Comparison of ENCODE assay signal across 2 cellular contexts in the genomic region with DNA sequence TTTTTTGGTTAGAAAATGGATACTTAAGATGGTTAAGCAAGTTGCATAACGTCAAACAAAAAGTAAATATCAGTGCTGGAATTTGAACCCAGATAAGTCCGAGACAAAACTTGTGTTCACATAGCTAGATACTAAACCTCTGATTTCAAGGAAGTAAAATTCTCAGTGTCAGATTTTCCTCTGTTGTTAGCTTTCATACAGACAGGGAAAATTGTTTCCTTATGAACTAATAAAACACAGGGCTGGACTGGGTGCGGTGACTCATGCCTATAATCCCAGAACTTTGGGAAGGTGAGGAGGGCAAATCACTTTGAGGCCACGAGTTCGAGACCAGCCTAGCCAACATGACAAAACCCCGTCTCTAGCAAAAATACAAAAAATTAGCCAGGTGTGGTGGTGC.
TF ChIP-seq lines count a peak whose summit lies in the region.

No MANE protein-coding gene starts in this region.

TF ChIP-seq in HEK293, 187 proteins besides CTCF, POLR2A, EP300 and RAD21 (continued from another document and continues in another):
- TF ChIP-seq ZNF488 (tag by site-specific recombination; IDR thresholded peaks at IDR 0.05): no peak
- TF ChIP-seq, protein P1, sequence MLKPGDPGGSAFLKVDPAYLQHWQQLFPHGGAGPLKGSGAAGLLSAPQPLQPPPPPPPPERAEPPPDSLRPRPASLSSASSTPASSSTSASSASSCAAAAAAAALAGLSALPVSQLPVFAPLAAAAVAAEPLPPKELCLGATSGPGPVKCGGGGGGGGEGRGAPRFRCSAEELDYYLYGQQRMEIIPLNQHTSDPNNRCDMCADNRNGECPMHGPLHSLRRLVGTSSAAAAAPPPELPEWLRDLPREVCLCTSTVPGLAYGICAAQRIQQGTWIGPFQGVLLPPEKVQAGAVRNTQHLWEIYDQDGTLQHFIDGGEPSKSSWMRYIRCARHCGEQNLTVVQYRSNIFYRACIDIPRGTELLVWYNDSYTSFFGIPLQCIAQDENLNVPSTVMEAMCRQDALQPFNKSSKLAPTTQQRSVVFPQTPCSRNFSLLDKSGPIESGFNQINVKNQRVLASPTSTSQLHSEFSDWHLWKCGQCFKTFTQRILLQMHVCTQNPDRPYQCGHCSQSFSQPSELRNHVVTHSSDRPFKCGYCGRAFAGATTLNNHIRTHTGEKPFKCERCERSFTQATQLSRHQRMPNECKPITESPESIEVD (tag by site-specific recombination; IDR thresholded peaks at IDR 0.05): peak; percentile 86
- TF ChIP-seq ZNF121 (tag by site-specific recombination; IDR thresholded peaks at IDR 0.05): no peak
- TF ChIP-seq ZNF513 (tag by site-specific recombination; IDR thresholded peaks at IDR 0.05): no peak; the same call in 1 of the 2 replicates
- no peak for TF ChIP-seq OVOL3 (tag by site-specific recombination; IDR thresholded peaks at IDR 0.05)
- TF ChIP-seq IKZF3 (tag by site-specific recombination; IDR thresholded peaks at IDR 0.05): peak; percentile 79; the same call in 1 of the 2 replicates
- no peak for TF ChIP-seq ZNF529 (tag by site-specific recombination; IDR thresholded peaks at IDR 0.05; ENCODE audit: insufficient replicate concordance)
- no peak for TF ChIP-seq ZNF670 (tag by site-specific recombination; IDR thresholded peaks at IDR 0.05; ENCODE audit: low read depth)
- 0 out of 2 replicates have a peak, but pooled peaks have one; percentile 39 for TF ChIP-seq ZNF366 (tag by site-specific recombination; conservative IDR thresholded peaks at IDR 0.05)
- peak; percentile 96 for TF ChIP-seq ZNF600 (tag by site-specific recombination; IDR thresholded peaks at IDR 0.05)
- no peak for TF ChIP-seq ZNF530 (tag by site-specific recombination; IDR thresholded peaks at IDR 0.05; ENCODE audit: low read depth)
- TF ChIP-seq HOXD13 (CRISPR knock-in tag; IDR thresholded peaks at IDR 0.05; ENCODE audit: borderline replicate concordance): no peak
- no peak for TF ChIP-seq HOXC10 (CRISPR knock-in tag; IDR thresholded peaks at IDR 0.05)
- no peak for TF ChIP-seq ZNF585B (tag by site-specific recombination; IDR thresholded peaks at IDR 0.05)
- 0 out of 2 replicates have a peak, but pooled peaks have one; percentile 49 for TF ChIP-seq GFI1B (tag by site-specific recombination; IDR thresholded peaks at IDR 0.05)
- TF ChIP-seq WT1 (tag by site-specific recombination; IDR thresholded peaks at IDR 0.05): peak; percentile 41; the same call in 1 of the 2 replicates
- TF ChIP-seq ZBTB17 (tag by site-specific recombination; IDR thresholded peaks at IDR 0.05): 0 out of 2 replicates have a peak, but pooled peaks have one; percentile 20
- TF ChIP-seq ZNF747 (tag by site-specific recombination; IDR thresholded peaks at IDR 0.05): no peak
- no peak for TF ChIP-seq ZNF114 (tag by site-specific recombination; IDR thresholded peaks at IDR 0.05)
- 0 out of 2 replicates have a peak, but pooled peaks have one; percentile 24 for TF ChIP-seq ZNF501 (tag by site-specific recombination; IDR thresholded peaks at IDR 0.05)
- no peak for TF ChIP-seq ZNF792 (tag by site-specific recombination; IDR thresholded peaks at IDR 0.05)
- TF ChIP-seq, protein P2, sequence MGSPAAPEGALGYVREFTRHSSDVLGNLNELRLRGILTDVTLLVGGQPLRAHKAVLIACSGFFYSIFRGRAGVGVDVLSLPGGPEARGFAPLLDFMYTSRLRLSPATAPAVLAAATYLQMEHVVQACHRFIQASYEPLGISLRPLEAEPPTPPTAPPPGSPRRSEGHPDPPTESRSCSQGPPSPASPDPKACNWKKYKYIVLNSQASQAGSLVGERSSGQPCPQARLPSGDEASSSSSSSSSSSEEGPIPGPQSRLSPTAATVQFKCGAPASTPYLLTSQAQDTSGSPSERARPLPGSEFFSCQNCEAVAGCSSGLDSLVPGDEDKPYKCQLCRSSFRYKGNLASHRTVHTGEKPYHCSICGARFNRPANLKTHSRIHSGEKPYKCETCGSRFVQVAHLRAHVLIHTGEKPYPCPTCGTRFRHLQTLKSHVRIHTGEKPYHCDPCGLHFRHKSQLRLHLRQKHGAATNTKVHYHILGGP (tag by site-specific recombination; IDR thresholded peaks at IDR 0.05): no peak
- TF ChIP-seq ZNF830 (tag by site-specific recombination; IDR thresholded peaks at IDR 0.05; ENCODE audit: low read depth): no peak
- TF ChIP-seq ZFP41 (tag by site-specific recombination; IDR thresholded peaks at IDR 0.05; ENCODE audit: borderline replicate concordance): no peak
- no peak for TF ChIP-seq ZNF112 (tag by site-specific recombination; IDR thresholded peaks at IDR 0.05)
- TF ChIP-seq GLI4 (tag by site-specific recombination; IDR thresholded peaks at IDR 0.05): no peak
- no peak for TF ChIP-seq ZNF266 (tag by site-specific recombination; IDR thresholded peaks at IDR 0.05; ENCODE audit: low read depth)
- TF ChIP-seq ZNF629 (tag by site-specific recombination; IDR thresholded peaks at IDR 0.05): peak; percentile 59

TF ChIP-seq in HepG2, 621 proteins besides CTCF, POLR2A, EP300 and RAD21 (continued from another document):
- TF ChIP-seq, protein P3, sequence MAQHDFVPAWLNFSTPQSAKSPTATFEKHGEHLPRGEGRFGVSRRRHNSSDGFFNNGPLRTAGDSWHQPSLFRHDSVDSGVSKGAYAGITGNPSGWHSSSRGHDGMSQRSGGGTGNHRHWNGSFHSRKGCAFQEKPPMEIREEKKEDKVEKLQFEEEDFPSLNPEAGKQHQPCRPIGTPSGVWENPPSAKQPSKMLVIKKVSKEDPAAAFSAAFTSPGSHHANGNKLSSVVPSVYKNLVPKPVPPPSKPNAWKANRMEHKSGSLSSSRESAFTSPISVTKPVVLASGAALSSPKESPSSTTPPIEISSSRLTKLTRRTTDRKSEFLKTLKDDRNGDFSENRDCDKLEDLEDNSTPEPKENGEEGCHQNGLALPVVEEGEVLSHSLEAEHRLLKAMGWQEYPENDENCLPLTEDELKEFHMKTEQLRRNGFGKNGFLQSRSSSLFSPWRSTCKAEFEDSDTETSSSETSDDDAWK (CRISPR knock-in tag; IDR thresholded peaks at IDR 0.05): no peak
- 0 out of 2 replicates have a peak, but pooled peaks have one; percentile 17 for TF ChIP-seq ELF3 (CRISPR knock-in tag; IDR thresholded peaks at IDR 0.05)
- no peak for TF ChIP-seq TBX2 (CRISPR knock-in tag; IDR thresholded peaks at IDR 0.05; ENCODE audit: borderline replicate concordance)
- no peak for TF ChIP-seq NPAS2 (CRISPR knock-in tag; IDR thresholded peaks at IDR 0.05; ENCODE audit: borderline replicate concordance)
- no peak for TF ChIP-seq HMGA1 (CRISPR knock-in tag; conservative IDR thresholded peaks at IDR 0.05)
- TF ChIP-seq, protein P4, sequence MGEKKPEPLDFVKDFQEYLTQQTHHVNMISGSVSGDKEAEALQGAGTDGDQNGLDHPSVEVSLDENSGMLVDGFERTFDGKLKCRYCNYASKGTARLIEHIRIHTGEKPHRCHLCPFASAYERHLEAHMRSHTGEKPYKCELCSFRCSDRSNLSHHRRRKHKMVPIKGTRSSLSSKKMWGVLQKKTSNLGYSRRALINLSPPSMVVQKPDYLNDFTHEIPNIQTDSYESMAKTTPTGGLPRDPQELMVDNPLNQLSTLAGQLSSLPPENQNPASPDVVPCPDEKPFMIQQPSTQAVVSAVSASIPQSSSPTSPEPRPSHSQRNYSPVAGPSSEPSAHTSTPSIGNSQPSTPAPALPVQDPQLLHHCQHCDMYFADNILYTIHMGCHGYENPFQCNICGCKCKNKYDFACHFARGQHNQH (CRISPR knock-in tag; IDR thresholded peaks at IDR 0.05): no peak
- no peak for TF ChIP-seq KDM1A (CRISPR knock-in tag; IDR thresholded peaks at IDR 0.05)
